ENCODE assay signal across 20 cellular contexts in genomic region chr5:171416160-171417049, GRCh38. TPM values are rescaled to one million over a fixed set of nuclear protein-coding genes. Genes with fewer than 3 reads are reported as not detected.
A peak's percentile ranks its signal among the peaks of the same experiment; 100 is the strongest.
DNase-seq lines count a peak whose midpoint lies in the region; ATAC-seq, FAIRE-seq and TF ChIP-seq lines count a peak whose summit lies in the region.
"Had no signal": no experiment of that assay in that cellular context is flagged by ENCODE, and none has a peak within 500 bp of the region (broad histone marks: within the 10 kb centered on the region; RNA-seq: fewer than 3 reads in every experiment).

No MANE protein-coding gene starts in this region.

- H3K27me3 Mint-ChIP-seq in IgD-negative memory B cell: peaks cover 10% of the 10 kb centered on the region

- no peak overlapping the region for H2AK5ac ChIP-seq in neuronal stem cell (ENCODE audit: low read depth, low read length)

- FAIRE-seq in A549 (lab: Jason Lieb, UNC): no peak
- FAIRE-seq in endothelial cell of umbilical vein (lab: Jason Lieb, UNC): peak; percentile 15

- H3K4me1 ChIP-seq in A549: peaks cover 7% of the 10 kb centered on the region; the same call in 2 of the 3 replicates
- H3K4me1 ChIP-seq in endothelial cell of umbilical vein (ENCODE audit: control insufficient read depth, extremely low read depth, insufficient read depth, low read length): peaks cover 13% of the 10 kb centered on the region
- H3K4me1 ChIP-seq in neuronal stem cell (ENCODE audit: control insufficient read depth in 2 of 2, insufficient read depth in 1 of 2, low read depth in 1 of 2, low read length in 2 of 2): peaks cover 9 to 10% of the 10 kb centered on the region in 2 donors

- CTCF ChIA-PET in A549 (lab: Yijun Ruan, JAX): interaction anchor here (0.6 to 1.3 kb wide), 3 partner anchors 264 to 772 kb away, joined by 3 to 4 read pairs (median 3); partner anchors contain the start of gene STK10
- CTCF ChIA-PET in endothelial cell of umbilical vein (lab: Charles Lee): interaction anchor here (1.9 kb wide), 1 partner anchor 492 kb away, joined by 8 read pairs; no protein-coding TSS in a partner anchor

- no peak overlapping the region for H3K4ac ChIP-seq in neuronal stem cell (ENCODE audit: low read length)

- BruUV-seq in endothelial cell of umbilical vein (replicated peaks; lab: Mats Ljungman, UMichigan): TSS peak; percentile 5

- H3K4me2 ChIP-seq in A549: no peak overlapping the region
- H3K4me2 ChIP-seq in endothelial cell of umbilical vein (ENCODE audit: insufficient read depth, low read length): no peak overlapping the region
- no peak overlapping the region for H3K4me2 ChIP-seq in neuronal stem cell (ENCODE audit: insufficient read depth, low read length, poor library complexity, severe bottlenecking)
- H3K4me2 ChIP-seq: BLaER1 had no signal

- H4K20me1 ChIP-seq in endothelial cell of umbilical vein (replicated peaks; ENCODE audit: control insufficient read depth, extremely low read depth, insufficient read depth, low read length): no peaks in the 10 kb centered on the region

- DNase-seq in activated CD4-positive, alpha-beta T cell treated with anti-CD3 and anti-CD28 coated beads for 1 hour: peak; percentile 0
- no peak for DNase-seq in activated CD4-positive, alpha-beta T cell treated with anti-CD3 and anti-CD28 coated beads for 4 hours
- DNase-seq in A549 (ENCODE audit: low read depth in 1 of 2, low spot score in 1 of 2) (no peak), endothelial cell of umbilical vein (ENCODE audit: low read depth, low spot score) (no peak), neuronal stem cell (ENCODE audit: low spot score) (no peak), NCI-H82 (lab: John Stamatoyannopoulos, UW) (no peak)
- DNase-seq in stimulated activated naive CD4-positive, alpha-beta T cell treated with Interleukin-2 at 50 U/mL for 16 hours (lab: John Stamatoyannopoulos, UW): no peak
- DNase-seq: 8988T; CD8-positive, alpha-beta memory T cell; DMS153; H7; MM.1S; NCI-H1105; NCI-H187; NCI-H446; OCI-M1 had no signal

- H3K9me3 ChIP-seq in A549 (no peaks in the 10 kb centered on the region), endothelial cell of umbilical vein (replicated peaks; ENCODE audit: control insufficient read depth, insufficient read depth, low read length) (no peaks in the 10 kb centered on the region), neuronal stem cell (replicated peaks in 1 of 2; ENCODE audit: control insufficient read depth in 2 of 2, insufficient read depth in 1 of 2, low read depth in 1 of 2, low read length in 2 of 2) (peaks cover 0 to 3% of the 10 kb centered on the region in 2 donors)
- H3K9me3 ChIP-seq: BLaER1 had no signal

- H3K27me3 ChIP-seq in endothelial cell of umbilical vein (ENCODE audit: control insufficient read depth in 2 of 2, insufficient read depth in 2 of 2, low read length in 2 of 2) (peaks cover 4 to 23% of the 10 kb centered on the region in 2 experiments), neuronal stem cell (ENCODE audit: control insufficient read depth in 3 of 3, insufficient read depth in 3 of 3, low read depth in 1 of 3, low read length in 3 of 3) (peaks cover 10 to 21% (median 11%) of the 10 kb centered on the region in 3 experiments)

- no peak overlapping the region for H3K14ac ChIP-seq in neuronal stem cell (ENCODE audit: low read length)

- peaks cover 5% of the 10 kb centered on the region for H3K79me2 ChIP-seq in endothelial cell of umbilical vein (ENCODE audit: control insufficient read depth, insufficient read depth, low read length)

- H3K23ac ChIP-seq in neuronal stem cell (ENCODE audit: low read depth, low read length, poor library complexity): no peak overlapping the region

- intact Hi-C loops in endothelial cell of umbilical vein (cut with micrococcal nuclease): loop anchor here (5.0 kb wide), 5 partner anchors 181 to 866 kb away; partner anchors contain the start of gene UBTD2

- no peak overlapping the region for H3K9ac ChIP-seq in endothelial cell of umbilical vein (replicated peaks; ENCODE audit: extremely low read depth, insufficient read depth, low read length)
- no peak overlapping the region for H3K9ac ChIP-seq in neuronal stem cell (ENCODE audit: low read depth, low read length, poor library complexity)
- H3K9ac ChIP-seq: BLaER1 had no signal

- H2BK120ac ChIP-seq in neuronal stem cell (ENCODE audit: low read depth, low read length): no peak overlapping the region

- H3K4me3 ChIP-seq in A549 (no peak overlapping the region), endothelial cell of umbilical vein (replicated peaks in 1 of 3; ENCODE audit: insufficient read depth in 1 of 3, low read depth in 1 of 3, low read length in 3 of 3) (no peak overlapping the region), neuronal stem cell (ENCODE audit: low read length in 2 of 2) (no peak overlapping the region)
- H3K4me3 ChIP-seq: BLaER1 had no signal

- H2BK5ac ChIP-seq in neuronal stem cell (ENCODE audit: low read length): no peak overlapping the region

- no peak for TF ChIP-seq CTCF in A549 (IDR thresholded peaks at IDR 0.05)
- TF ChIP-seq CTCF in endothelial cell of umbilical vein (IDR thresholded peaks at IDR 0.05; ENCODE audit: extremely low read depth in 1 of 2, insufficient read depth in 1 of 2, low read depth in 1 of 2, low read length in 2 of 2): no peak

- H3K9me3 Mint-ChIP-seq in IgD-negative memory B cell: no peaks in the 10 kb centered on the region
- H3K9me3 Mint-ChIP-seq: CD8-positive, alpha-beta memory T cell had no signal

- no peaks in the 10 kb centered on the region for H3K79me1 ChIP-seq in neuronal stem cell (ENCODE audit: low read depth, low read length)

- no peak for TF ChIP-seq EP300 in A549 (IDR thresholded peaks at IDR 0.05)

- H3K9me1 ChIP-seq in endothelial cell of umbilical vein (replicated peaks; ENCODE audit: control insufficient read depth, extremely low read depth, insufficient read depth, low read length): no peaks in the 10 kb centered on the region

- H2BK15ac ChIP-seq in neuronal stem cell (ENCODE audit: low read length): no peak overlapping the region

- no peak overlapping the region for H3K18ac ChIP-seq in neuronal stem cell (ENCODE audit: low read length)

- peaks cover 7 to 15% of the 10 kb centered on the region in 2 experiments for H3K36me3 ChIP-seq in endothelial cell of umbilical vein (ENCODE audit: control insufficient read depth in 2 of 2, extremely low read depth in 1 of 2, insufficient read depth in 2 of 2, low read length in 2 of 2)
- peaks cover 3 to 33% of the 10 kb centered on the region in 2 donors for H3K36me3 ChIP-seq in neuronal stem cell (replicated peaks in 1 of 2; ENCODE audit: control insufficient read depth in 2 of 2, insufficient read depth in 2 of 2, low read length in 2 of 2)

- WGBS in A549 (ENCODE audit: missing lambda C conversion rate): 85% methylated on average over 11 of the region's 11 CpGs
- WGBS in neuronal stem cell (ENCODE audit: extremely low coverage in 2 of 2, insufficient read length in 2 of 2, insufficient replicate concordance in 1 of 2), 2 donors: no CpG with 5 or more reads among the region's 11 CpGs

- ATAC-seq in A549: no peak

- peak overlapping the region in 2 of 3 donors; percentile 33 to 61 for H3K27ac Mint-ChIP-seq in IgD-negative memory B cell
- H3K27ac Mint-ChIP-seq: CD8-positive, alpha-beta memory T cell had no signal

- TF ChIP-seq POLR2A in A549 (IDR thresholded peaks at IDR 0.05; ENCODE audit: low read length): no peak
- TF ChIP-seq POLR2A in endothelial cell of umbilical vein (IDR thresholded peaks at IDR 0.05; ENCODE audit: low read depth, low read length): peak; percentile 35

- H4K8ac ChIP-seq in neuronal stem cell (ENCODE audit: low read depth, low read length): no peak overlapping the region

- H4K91ac ChIP-seq in neuronal stem cell (ENCODE audit: low read depth, low read length, poor library complexity): no peak overlapping the region

- H2AFZ ChIP-seq in endothelial cell of umbilical vein (ENCODE audit: low read depth, low read length) (no peak overlapping the region), neuronal stem cell (ENCODE audit: low read length) (no peak overlapping the region)

- no peak overlapping the region for H3K4me3 Mint-ChIP-seq in IgD-negative memory B cell

- no peak overlapping the region for H3K27ac ChIP-seq in A549
- no peak overlapping the region for H3K27ac ChIP-seq in endothelial cell of umbilical vein (ENCODE audit: insufficient read depth, low read depth, low read length)
- H3K27ac ChIP-seq in neuronal stem cell (replicated peaks; ENCODE audit: low read length): no peak overlapping the region
- H3K27ac ChIP-seq: BLaER1, RWPE1 had no signal

- peaks cover 2% of the 10 kb centered on the region for H3K36me3 Mint-ChIP-seq in IgD-negative memory B cell

- peaks cover 4 to 13% (median 6%) of the 10 kb centered on the region in 3 donors for H3K4me1 Mint-ChIP-seq in IgD-negative memory B cell

- no peak overlapping the region for H2BK12ac ChIP-seq in neuronal stem cell (ENCODE audit: low read length)

- no peak for TF ChIP-seq RAD21 in A549 (conservative IDR thresholded peaks at IDR 0.05 in 1 of 2, IDR thresholded peaks at IDR 0.05 in 1 of 2)

- POLR2A ChIA-PET in A549 (lab: Yijun Ruan, JAX): no interaction called here
- POLR2A ChIA-PET in endothelial cell of umbilical vein (lab: Charles Lee): no interaction called here

- dilution Hi-C loops in endothelial cell of umbilical vein (cut with MboI; ENCODE audit: extremely low pct_ligation_motif_present, low sequenced_read_pairs): no loop called here

RNA-seq across cellular contexts. Expression of gene FGF18, which starts 3.0 kb away (rescaled TPM):
- 0.11 and 0.16 TPM in 2 replicates for polyA plus RNA-seq in A549 (2011; rRNA removed)
- polyA plus RNA-seq in A549 (2012; cell fraction: cytosol; rRNA removed): 0.17 and 0.19 TPM in 2 replicates
- 0.41 and 0.86 TPM in 2 replicates for polyA plus RNA-seq in A549 (2012; cell fraction: nucleus; rRNA removed)
- polyA plus RNA-seq in A549 (2017; fragmentation: RNase III; extraction: RNeasy Plus Mini Kit Qiagen cat#74134 plus additional on column Dnase treatment): 0.09 to 0.34 TPM (median 0.18 TPM) in 3 replicates
- not detected in 2 replicates for polyA minus RNA-seq in A549 (2011; rRNA and poly(A)+ RNA removed)
- not detected for polyA plus RNA-seq in IgD-negative memory B cell
- total RNA-seq in endothelial cell of umbilical vein: 0.27 TPM in 1 of 2 replicates, not detected in the other
- polyA plus RNA-seq in endothelial cell of umbilical vein: 0.04 and 0.13 TPM in 2 replicates
- 0.05 TPM in 1 of 2 replicates, not detected in the other for polyA plus RNA-seq in endothelial cell of umbilical vein (2011; cell fraction: cytosol; rRNA removed)
- 0.10 and 0.22 TPM in 2 replicates for polyA plus RNA-seq in endothelial cell of umbilical vein (2011; cell fraction: nucleus; rRNA removed)
- polyA plus RNA-seq in endothelial cell of umbilical vein (2012): 0.19 TPM in 1 of 2 replicates, not detected in the other
- 0.08 TPM in 1 of 2 replicates, not detected in the other for polyA minus RNA-seq in endothelial cell of umbilical vein
- polyA minus RNA-seq in endothelial cell of umbilical vein (2011; cell fraction: cytosol; rRNA and poly(A)+ RNA removed): not detected
- polyA minus RNA-seq in endothelial cell of umbilical vein (2011; cell fraction: nucleus; rRNA and poly(A)+ RNA removed): not detected in 2 replicates
- 0.22 TPM for polyA plus RNA-seq in neuronal stem cell (2013, experiment 1 of 2)
- polyA plus RNA-seq in neuronal stem cell (2013, experiment 2 of 2): 0.19 TPM
- total RNA-seq: SK-MEL-5 had no signal
- polyA plus RNA-seq: CD8-positive, alpha-beta memory T cell had no signal

RNA-seq across cellular contexts. Expression of gene NPM1, which starts 28.8 kb away (rescaled TPM):
- polyA plus RNA-seq in A549 (2011; rRNA removed): 2,566 and 3,380 TPM in 2 replicates
- polyA plus RNA-seq in A549 (2012; cell fraction: cytosol; rRNA removed): 3,631 and 5,963 TPM in 2 replicates
- 379 and 644 TPM in 2 replicates for polyA plus RNA-seq in A549 (2012; cell fraction: nucleus; rRNA removed)
- polyA plus RNA-seq in A549 (2017; fragmentation: RNase III; extraction: RNeasy Plus Mini Kit Qiagen cat#74134 plus additional on column Dnase treatment): 4,830 to 6,153 TPM (median 5,196 TPM) in 3 replicates
- 928 and 1,367 TPM in 2 replicates for polyA minus RNA-seq in A549 (2011; rRNA and poly(A)+ RNA removed)
- 715 TPM for polyA plus RNA-seq in IgD-negative memory B cell
- total RNA-seq in endothelial cell of umbilical vein: 1,592 and 1,695 TPM in 2 replicates
- polyA plus RNA-seq in endothelial cell of umbilical vein: 618 and 1,113 TPM in 2 replicates
- polyA plus RNA-seq in endothelial cell of umbilical vein (2011; cell fraction: cytosol; rRNA removed): 4,496 and 5,519 TPM in 2 replicates
- 1,833 and 2,535 TPM in 2 replicates for polyA plus RNA-seq in endothelial cell of umbilical vein (2011; cell fraction: nucleus; rRNA removed)
- polyA plus RNA-seq in endothelial cell of umbilical vein (2012): 2,168 and 4,291 TPM in 2 replicates
- polyA minus RNA-seq in endothelial cell of umbilical vein: 1,004 and 1,287 TPM in 2 replicates
- polyA minus RNA-seq in endothelial cell of umbilical vein (2011; cell fraction: cytosol; rRNA and poly(A)+ RNA removed): 2,300 TPM
- polyA minus RNA-seq in endothelial cell of umbilical vein (2011; cell fraction: nucleus; rRNA and poly(A)+ RNA removed): 294 and 390 TPM in 2 replicates
- 2,664 TPM for polyA plus RNA-seq in neuronal stem cell (2013, experiment 1 of 2)
- 2,628 TPM for polyA plus RNA-seq in neuronal stem cell (2013, experiment 2 of 2)
